ENCODE assay signal across 1 cellular context in the genomic region with DNA sequence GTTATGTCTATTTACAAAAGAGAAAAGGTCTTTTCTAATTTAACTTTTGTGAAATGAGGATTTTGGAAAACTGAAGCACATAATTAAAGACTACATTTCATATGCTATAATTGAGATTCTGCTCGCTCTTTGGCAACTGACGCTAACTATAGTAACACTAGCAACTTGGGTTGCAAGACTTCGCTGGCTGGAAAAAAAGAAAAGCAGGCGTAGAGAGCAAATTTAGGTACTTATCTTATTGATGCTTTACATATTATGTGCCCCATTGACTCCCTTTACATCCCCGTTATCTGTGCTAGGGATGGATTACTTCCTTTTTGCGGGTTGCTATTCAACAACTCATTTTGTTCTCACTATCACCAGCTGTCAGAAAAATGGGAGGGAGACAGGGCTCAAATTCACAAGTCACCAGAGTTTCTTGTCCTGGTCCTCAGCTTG.
TF ChIP-seq lines count a peak whose summit lies in the region.

No MANE protein-coding gene starts in this region.

TF ChIP-seq in A549, 52 proteins besides CTCF, POLR2A, EP300 and RAD21:
- TF ChIP-seq TP53 (CRISPR knock-in tag; IDR thresholded peaks at IDR 0.05) (no peak), FOSL2 (IDR thresholded peaks at IDR 0.05) (no peak), FOSL2 (CRISPR knock-in tag; IDR thresholded peaks at IDR 0.05) (no peak), POLR2AphosphoS2 (conservative IDR thresholded peaks at IDR 0.05; ENCODE audit: low read length) (no peak), RNF2 (IDR thresholded peaks at IDR 0.05; ENCODE audit: borderline replicate concordance, low read depth) (no peak), EHF (CRISPR knock-in tag; IDR thresholded peaks at IDR 0.05) (no peak), NFE2L2 (conservative IDR thresholded peaks at IDR 0.05; ENCODE audit: low read length) (no peak)
- TF ChIP-seq, protein P1, sequence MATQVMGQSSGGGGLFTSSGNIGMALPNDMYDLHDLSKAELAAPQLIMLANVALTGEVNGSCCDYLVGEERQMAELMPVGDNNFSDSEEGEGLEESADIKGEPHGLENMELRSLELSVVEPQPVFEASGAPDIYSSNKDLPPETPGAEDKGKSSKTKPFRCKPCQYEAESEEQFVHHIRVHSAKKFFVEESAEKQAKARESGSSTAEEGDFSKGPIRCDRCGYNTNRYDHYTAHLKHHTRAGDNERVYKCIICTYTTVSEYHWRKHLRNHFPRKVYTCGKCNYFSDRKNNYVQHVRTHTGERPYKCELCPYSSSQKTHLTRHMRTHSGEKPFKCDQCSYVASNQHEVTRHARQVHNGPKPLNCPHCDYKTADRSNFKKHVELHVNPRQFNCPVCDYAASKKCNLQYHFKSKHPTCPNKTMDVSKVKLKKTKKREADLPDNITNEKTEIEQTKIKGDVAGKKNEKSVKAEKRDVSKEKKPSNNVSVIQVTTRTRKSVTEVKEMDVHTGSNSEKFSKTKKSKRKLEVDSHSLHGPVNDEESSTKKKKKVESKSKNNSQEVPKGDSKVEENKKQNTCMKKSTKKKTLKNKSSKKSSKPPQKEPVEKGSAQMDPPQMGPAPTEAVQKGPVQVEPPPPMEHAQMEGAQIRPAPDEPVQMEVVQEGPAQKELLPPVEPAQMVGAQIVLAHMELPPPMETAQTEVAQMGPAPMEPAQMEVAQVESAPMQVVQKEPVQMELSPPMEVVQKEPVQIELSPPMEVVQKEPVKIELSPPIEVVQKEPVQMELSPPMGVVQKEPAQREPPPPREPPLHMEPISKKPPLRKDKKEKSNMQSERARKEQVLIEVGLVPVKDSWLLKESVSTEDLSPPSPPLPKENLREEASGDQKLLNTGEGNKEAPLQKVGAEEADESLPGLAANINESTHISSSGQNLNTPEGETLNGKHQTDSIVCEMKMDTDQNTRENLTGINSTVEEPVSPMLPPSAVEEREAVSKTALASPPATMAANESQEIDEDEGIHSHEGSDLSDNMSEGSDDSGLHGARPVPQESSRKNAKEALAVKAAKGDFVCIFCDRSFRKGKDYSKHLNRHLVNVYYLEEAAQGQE (IDR thresholded peaks at IDR 0.05) = no peak
- TF ChIP-seq, protein P2, sequence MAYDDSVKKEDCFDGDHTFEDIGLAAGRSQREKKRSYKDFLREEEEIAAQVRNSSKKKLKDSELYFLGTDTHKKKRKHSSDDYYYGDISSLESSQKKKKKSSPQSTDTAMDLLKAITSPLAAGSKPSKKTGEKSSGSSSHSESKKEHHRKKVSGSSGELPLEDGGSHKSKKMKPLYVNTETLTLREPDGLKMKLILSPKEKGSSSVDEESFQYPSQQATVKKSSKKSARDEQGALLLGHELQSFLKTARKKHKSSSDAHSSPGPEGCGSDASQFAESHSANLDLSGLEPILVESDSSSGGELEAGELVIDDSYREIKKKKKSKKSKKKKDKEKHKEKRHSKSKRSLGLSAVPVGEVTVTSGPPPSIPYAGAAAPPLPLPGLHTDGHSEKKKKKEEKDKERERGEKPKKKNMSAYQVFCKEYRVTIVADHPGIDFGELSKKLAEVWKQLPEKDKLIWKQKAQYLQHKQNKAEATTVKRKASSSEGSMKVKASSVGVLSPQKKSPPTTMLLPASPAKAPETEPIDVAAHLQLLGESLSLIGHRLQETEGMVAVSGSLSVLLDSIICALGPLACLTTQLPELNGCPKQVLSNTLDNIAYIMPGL (CRISPR knock-in tag; IDR thresholded peaks at IDR 0.05; ENCODE audit: borderline replicate concordance) = no peak
- TF ChIP-seq, protein P3, sequence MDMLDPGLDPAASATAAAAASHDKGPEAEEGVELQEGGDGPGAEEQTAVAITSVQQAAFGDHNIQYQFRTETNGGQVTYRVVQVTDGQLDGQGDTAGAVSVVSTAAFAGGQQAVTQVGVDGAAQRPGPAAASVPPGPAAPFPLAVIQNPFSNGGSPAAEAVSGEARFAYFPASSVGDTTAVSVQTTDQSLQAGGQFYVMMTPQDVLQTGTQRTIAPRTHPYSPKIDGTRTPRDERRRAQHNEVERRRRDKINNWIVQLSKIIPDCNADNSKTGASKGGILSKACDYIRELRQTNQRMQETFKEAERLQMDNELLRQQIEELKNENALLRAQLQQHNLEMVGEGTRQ (IDR thresholded peaks at IDR 0.05) = no peak
